ENCODE assay signal across 8 cellular contexts in genomic region chr9:33818832-33819500, GRCh38. TPM values are rescaled to one million over a fixed set of nuclear protein-coding genes. Genes with fewer than 3 reads are reported as not detected.
DNase-seq lines count a peak whose midpoint lies in the region; ATAC-seq and TF ChIP-seq lines count a peak whose summit lies in the region.

No MANE protein-coding gene starts in this region.

- CTCF ChIA-PET in T-cell (lab: Charles Lee) = interaction anchor here in 1 of 2 donors (0.6 kb wide), 1 partner anchor 446 kb away, joined by 5 read pairs; no protein-coding TSS in a partner anchor

- H3K27me3 Mint-ChIP-seq in T-cell = no peaks in the 10 kb centered on the region

- peaks cover 41 to 57% (median 55%) of the 10 kb centered on the region in 3 donors for H3K4me1 Mint-ChIP-seq in T-cell

- H3K4me3 Mint-ChIP-seq in T-cell = peak overlapping the region; percentile 84 to 97 (median 88)

- H3K27ac Mint-ChIP-seq in T-cell = peak overlapping the region; percentile 91 to 94

- POLR2A ChIA-PET in T-cell (lab: Charles Lee) = no interaction called here

- no peak for TF ChIP-seq CTCF in GM12864 (IDR thresholded peaks at IDR 0.05; ENCODE audit: low read depth, low read length, missing control alignments)
- no peak for TF ChIP-seq CTCF in fibroblast of pulmonary artery (IDR thresholded peaks at IDR 0.05; ENCODE audit: low read length, missing control alignments)

- H3K9me3 Mint-ChIP-seq in T-cell = no peaks in the 10 kb centered on the region

- peak overlapping the region; percentile 60 for H3K4me3 ChIP-seq in GM12864 (ENCODE audit: low read depth, low read length)
- peak overlapping the region; percentile 90 for H3K4me3 ChIP-seq in fibroblast of pulmonary artery (replicated peaks; ENCODE audit: low read depth, low read length)
- H3K4me3 ChIP-seq in skeletal muscle cell (ENCODE audit: low read depth, low read length) = peak overlapping the region; percentile 89

- peaks cover 2% of the 10 kb centered on the region for H3K36me3 Mint-ChIP-seq in T-cell

- no peak for DNase-seq in GM12864 (ENCODE audit: low read depth)
- peak in 1 of 34 experiments; percentile 12 for DNase-seq in T-cell
- peak; percentile 30 for DNase-seq in fibroblast of pulmonary artery (ENCODE audit: low read depth)
- DNase-seq in skeletal muscle cell (ENCODE audit: low read depth) = no peak
- no peak for DNase-seq in amygdala (lab: John Stamatoyannopoulos, UW)
- no peak for DNase-seq in HT-29 (ENCODE audit: low spot score)
- DNase-seq in NCI-H1092 (lab: John Stamatoyannopoulos, UW) = no peak

- ATAC-seq in T-cell (replicated peaks in 1 of 4) (no peak), GM19452 (IDR thresholded peaks at IDR 0.05; ENCODE audit: unreplicated experiment) (no peak)

RNA-seq across cellular contexts. Expression of gene UBE2R2, which starts 2.0 kb away (rescaled TPM):
- 10 to 100 TPM; 23.8 to 29.3 (median 28.1) TPM for total RNA-seq in T-cell
- 13.5 and 14.1 TPM in 2 replicates for total RNA-seq in HT-29 (2014; rRNA removed; shearing (Covaris generic))

RNA-seq across cellular contexts. Expression of gene PRSS3, which starts 23.6 kb away (rescaled TPM):
- total RNA-seq in T-cell = 1 to 10 TPM in 3 of 5 donors, not detected in 2; 1.1 to 1.9 (median 1.4) TPM
- total RNA-seq in HT-29 (2014; rRNA removed; shearing (Covaris generic)) = 106 and 123 TPM in 2 replicates

Comparison
In these comparisons a context has a peak if more than half of its experiments do, and no peak if none do; other contexts are left out.
1. RNA of gene PRSS3, which starts 23.6 kb away (total RNA-seq): 106 to 123 TPM in HT-29; 1.1 to 1.9 TPM in T-cell; every median in the first group is over 10 times any median in the second.
2. Peak in every context shown above with its lines, with median percentiles within 50 percentile points of each other: H3K4me3 ChIP-seq.